8 cellular contexts compared by ENCODE assay signal in genomic region chr15:67120839-67121540, GRCh38. TPM values are rescaled to one million over a fixed set of nuclear protein-coding genes. Genes with fewer than 3 reads are reported as not detected.
DNase-seq lines count a peak whose midpoint lies in the region; ATAC-seq, FAIRE-seq and TF ChIP-seq lines count a peak whose summit lies in the region.

No MANE protein-coding gene starts in this region.

- DNase-seq in GM12892 (ENCODE audit: insufficient read length) (peak; percentile 77), cardiac fibroblast (ENCODE audit: low read depth in 2 of 2) (peak; percentile 95), right lobe of liver (peak; percentile 61 to 84 (median 79)), NOMO-1 treated with dmso at 0.1 percent for 144 hours (lab: John Stamatoyannopoulos, UW; ENCODE audit: unreplicated experiment) (no peak), NCI-H526 treated with DMSO at 0.1 percent for 48 hours (lab: John Stamatoyannopoulos, UW) (no peak)
- peak; percentile 74 to 80 for DNase-seq in activated CD4-positive, alpha-beta T cell treated with anti-CD3 and anti-CD28 coated beads for 24 hours (ENCODE audit: low read depth in 2 of 2)
- peak; percentile 89 for DNase-seq in stimulated activated CD4-positive, alpha-beta T cell treated with anti-CD3 and anti-CD28 coated beads, Interleukin-4, amount 100 ng/mL, for 24 hours

- peak; percentile 71; the same call in 1 of the 2 replicates for TF ChIP-seq POLR2A in GM12892 (IDR thresholded peaks at IDR 0.05; ENCODE audit: low read depth, low read length)
- TF ChIP-seq POLR2A in right lobe of liver (IDR thresholded peaks at IDR 0.05) = no peak

- 50% methylated on average over 7 of the region's 25 CpGs for WGBS in right lobe of liver (ENCODE audit: insufficient coverage, low coverage, low lambda C conversion rate, missing lambda C conversion rate)

- H3K36me3 ChIP-seq in right lobe of liver = no peaks in the 10 kb centered on the region

- peak; percentile 87 for FAIRE-seq in GM12892 (lab: Jason Lieb, UNC)

- peak overlapping the region; percentile 61 to 71 (median 65) for H3K27ac ChIP-seq in right lobe of liver

- no peaks in the 10 kb centered on the region for H3K9me3 ChIP-seq in right lobe of liver

- H3K4me3 ChIP-seq in cardiac fibroblast (replicated peaks in 1 of 2; ENCODE audit: low read depth in 2 of 2, low read length in 2 of 2) (no peak overlapping the region), right lobe of liver (no peak overlapping the region)

- ATAC-seq in HG03064 (IDR thresholded peaks at IDR 0.05; ENCODE audit: low read depth, unreplicated experiment) (peak; percentile 70), right lobe of liver (peak; percentile 62 to 80 (median 68))

- TF ChIP-seq CTCF in cardiac fibroblast (IDR thresholded peaks at IDR 0.05; ENCODE audit: low read depth, low read length) (no peak), right lobe of liver (IDR thresholded peaks at IDR 0.05) (no peak)

- no peaks in the 10 kb centered on the region for H3K27me3 ChIP-seq in right lobe of liver

- intact Hi-C loops in right lobe of liver (cut with DNase I) = no loop called here

- peaks cover 0 to 66% (median 18%) of the 10 kb centered on the region in 4 donors for H3K4me1 ChIP-seq in right lobe of liver

RNA-seq across cellular contexts. Expression of gene SMAD3, which starts 55.6 kb away (rescaled TPM):
- 20.6 TPM for polyA plus RNA-seq in GM12892 (2012; ENCODE audit: missing spikeins)
- 10 to 100 TPM in 5 of 6 experiments, 1 to 10 TPM in 1; 9.2 to 34.0 (median 14.4) TPM for total RNA-seq in right lobe of liver

Comparison
In these comparisons a context has a peak if more than half of its experiments do, and no peak if none do; other contexts are left out.
1. DNase-seq: peak in GM12892 (single experiment), activated CD4-positive, alpha-beta T cell treated with anti-CD3 and anti-CD28 coated beads for 24 hours (2 of 2), cardiac fibroblast (2 of 2), right lobe of liver (3 of 3) and stimulated activated CD4-positive, alpha-beta T cell treated with anti-CD3 and anti-CD28 coated beads, Interleukin-4, amount 100 ng/mL, for 24 hours (single experiment); none in NOMO-1 treated with dmso at 0.1 percent for 144 hours (single experiment) and NCI-H526 treated with DMSO at 0.1 percent for 48 hours (single experiment).